8 cellular contexts compared by ENCODE assay signal in genomic region chr15:76905013-76905839, GRCh38. TPM values are rescaled to one million over a fixed set of nuclear protein-coding genes. Genes with fewer than 3 reads are reported as not detected.
DNase-seq lines count a peak whose midpoint lies in the region; ATAC-seq, FAIRE-seq and TF ChIP-seq lines count a peak whose summit lies in the region.

Gene SCAPER (minus strand): TSS chr15:76905340. CDS start chr15:76883817, 21,523 bp downstream.

- TF ChIP-seq CTCF in AG09309 (IDR thresholded peaks at IDR 0.05; ENCODE audit: control insufficient read depth, insufficient read depth, low read depth, low read length, missing control alignments): no peak
- no peak for TF ChIP-seq CTCF in kidney (IDR thresholded peaks at IDR 0.05; ENCODE audit: borderline replicate concordance, extremely low read depth, insufficient read depth)

- no peaks in the 10 kb centered on the region for H3K36me3 ChIP-seq in kidney (ENCODE audit: control insufficient read depth in 1 of 2, insufficient read depth in 2 of 2, low read length in 2 of 2)

- intact Hi-C loops in kidney (cut with DNase I): no loop called here

- FAIRE-seq in kidney (lab: Jason Lieb, UNC): no peak

- peak; percentile 80 for ATAC-seq in GM19023 (IDR thresholded peaks at IDR 0.05; ENCODE audit: unreplicated experiment)
- peak; percentile 87 for ATAC-seq in HG03280 (IDR thresholded peaks at IDR 0.05; ENCODE audit: unreplicated experiment)

- peak within 1 kb of the TSS; percentile 70 for H3K4me3 ChIP-seq in AG09309 (ENCODE audit: control insufficient read depth, low read depth, low read length)
- H3K4me3 ChIP-seq in kidney (ENCODE audit: low read length in 2 of 2): peak within 1 kb of the TSS; percentile 66 to 84

- H3K9ac ChIP-seq in kidney (ENCODE audit: low read length in 2 of 2): peak within 1 kb of the TSS; percentile 77 to 86

- peaks cover 0 to 3% of the 10 kb centered on the region in 2 donors for H3K9me3 ChIP-seq in kidney (ENCODE audit: control insufficient read depth in 1 of 2, low read length in 2 of 2)

- H3K27ac ChIP-seq in kidney (ENCODE audit: low read depth in 2 of 2, low read length in 2 of 2): peak within 1 kb of the TSS; percentile 89 to 90

- DNase-seq in AG09309 (ENCODE audit: low read depth) (peak; percentile 24), NCI-H446 treated with DMSO at 0.1 percent for 48 hours (lab: John Stamatoyannopoulos, UW) (peak; percentile 52), cerebellar cortex (ENCODE audit: low spot score) (peak; percentile 88), kidney (peak; percentile 98)
- peak; percentile 91 for DNase-seq in activated CD4-positive, CD25-positive, alpha-beta regulatory T cell treated with anti-CD3 and anti-CD28 coated beads, Interleukin-2, amount 50 U/mL, for 72 hours
- peak; percentile 84 to 90 for DNase-seq in stimulated activated CD4-positive, alpha-beta T cell treated with anti-CD3 and anti-CD28 coated beads, Interleukin-15, amount 100 ng/mL, for 1 hour (ENCODE audit: low read depth in 1 of 2, low spot score in 1 of 2)

- H3K4me1 ChIP-seq in kidney (ENCODE audit: control insufficient read depth in 1 of 2, insufficient read depth in 1 of 2, low read depth in 1 of 2, low read length in 2 of 2): peaks cover 3 to 13% of the 10 kb centered on the region in 2 donors

RNA-seq across cellular contexts. Expression of gene SCAPER, which starts in this region (rescaled TPM):
- 39.4 TPM for total RNA-seq in kidney
- 11.6 TPM for polyA plus RNA-seq in kidney (ENCODE audit: insufficient read depth, low read depth, low replicate concordance)

Comparison
In these comparisons a context has a peak if more than half of its experiments do, and no peak if none do; other contexts are left out.
1. Peak in every context shown above with its lines: DNase-seq, ATAC-seq, H3K4me3 ChIP-seq and H3K27ac ChIP-seq.
2. DNase-seq: peak in every context shown above with its lines; median percentile 98 in kidney; 91 in activated CD4-positive, CD25-positive, alpha-beta regulatory T cell treated with anti-CD3 and anti-CD28 coated beads, Interleukin-2, amount 50 U/mL, for 72 hours; 88 in cerebellar cortex; 87 in stimulated activated CD4-positive, alpha-beta T cell treated with anti-CD3 and anti-CD28 coated beads, Interleukin-15, amount 100 ng/mL, for 1 hour; 52 in NCI-H446 treated with DMSO at 0.1 percent for 48 hours; 24 in AG09309.